Comparison of ENCODE assay signal across 16 cellular contexts in the genomic region with DNA sequence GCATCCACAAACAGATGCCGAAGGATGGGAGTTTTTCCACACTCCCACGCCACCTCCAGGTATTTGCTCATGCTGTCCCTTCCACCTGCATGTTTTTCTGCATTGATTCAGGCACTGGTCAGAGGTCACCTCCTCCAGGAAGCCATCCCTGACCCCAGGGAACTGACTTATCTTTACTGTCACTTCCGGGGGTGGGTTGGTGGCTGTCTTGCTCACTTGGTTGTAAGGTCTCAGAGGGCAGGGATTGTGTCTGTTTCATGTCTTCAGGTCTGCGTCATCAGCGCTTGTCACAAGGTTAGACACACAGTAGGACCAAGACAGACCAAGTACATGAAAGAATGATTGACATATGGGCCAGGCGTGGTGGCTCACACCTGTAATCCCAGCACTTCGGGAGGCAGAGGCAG. TPM values are rescaled to one million over a fixed set of nuclear protein-coding genes. Genes with fewer than 3 reads are reported as not detected.
DNase-seq lines count a peak whose midpoint lies in the region; ATAC-seq and TF ChIP-seq lines count a peak whose summit lies in the region.
"Had no signal": no experiment of that assay in that cellular context is flagged by ENCODE, and none has a peak within 500 bp of the region (broad histone marks: within the 10 kb centered on the region; RNA-seq: fewer than 3 reads in every experiment).

No MANE protein-coding gene starts in this region.

- no peaks in the 10 kb centered on the region for H3K9me3 ChIP-seq in liver (ENCODE audit: control insufficient read depth in 4 of 4, low read length in 3 of 4)
- H3K9me3 ChIP-seq: esophagus squamous epithelium, MG63 had no signal

- POLR2A ChIA-PET in activated B cell treated with CpG ODN at 0.5 μM for 24 hours (lab: Charles Lee) = interaction anchor here (0.9 to 1.2 kb wide), 7 partner anchors 15 to 89 kb away, joined by 3 to 7 read pairs (median 4); no protein-coding TSS in a partner anchor

- peaks cover 9 to 30% (median 25%) of the 10 kb centered on the region in 4 donors for H3K4me1 ChIP-seq in liver (ENCODE audit: control insufficient read depth in 4 of 4, insufficient read depth in 4 of 4, low read length in 3 of 4)

- no peak overlapping the region for H3K4me3 ChIP-seq in liver (ENCODE audit: low read depth in 1 of 3, low read length in 3 of 3)
- H3K4me3 ChIP-seq: esophagus squamous epithelium, MG63 had no signal

- no peak overlapping the region for H3K9ac ChIP-seq in liver (ENCODE audit: low read depth in 1 of 2, low read length in 2 of 2)

- no peaks in the 10 kb centered on the region for H3K27me3 Mint-ChIP-seq in activated naive CD4-positive, alpha-beta T cell treated with anti-CD3 and anti-CD28 coated beads, Interleukin-2, amount 50 U/mL, for 24 hours
- no peaks in the 10 kb centered on the region for H3K27me3 Mint-ChIP-seq in activated B cell treated with CpG ODN at 0.5 μM for 24 hours
- H3K27me3 Mint-ChIP-seq: effector memory CD8-positive, alpha-beta T cell had no signal

- H3K9me3 Mint-ChIP-seq in activated naive CD4-positive, alpha-beta T cell treated with anti-CD3 and anti-CD28 coated beads, Interleukin-2, amount 50 U/mL, for 24 hours = no peaks in the 10 kb centered on the region
- no peaks in the 10 kb centered on the region for H3K9me3 Mint-ChIP-seq in activated B cell treated with CpG ODN at 0.5 μM for 24 hours
- no peaks in the 10 kb centered on the region for H3K9me3 Mint-ChIP-seq in stimulated activated effector memory CD8-positive, alpha-beta T cell treated with anti-CD3 and anti-CD28 coated beads, Interleukin-12 subunit alpha, Interleukin-12 subunit beta, amount 100 ng/mL, for 72 hours
- H3K9me3 Mint-ChIP-seq: activated naive CD4-positive, alpha-beta T cell treated with anti-CD3 and anti-CD28 coated beads for 36 hours; effector memory CD8-positive, alpha-beta T cell had no signal

- no peak for DNase-seq in activated naive CD4-positive, alpha-beta T cell treated with anti-CD3 and anti-CD28 coated beads, Interleukin-2, amount 50 U/mL, for 16 hours
- DNase-seq in activated B cell treated with CpG ODN at 0.5 μM for 24 hours = no peak
- no peak for DNase-seq in stimulated activated effector memory CD8-positive, alpha-beta T cell treated with anti-CD3 and anti-CD28 coated beads, Interleukin-12 subunit alpha, Interleukin-12 subunit beta, amount 100 ng/mL, for 72 hours (ENCODE audit: low spot score in 2 of 2)
- DNase-seq in OCI-M1 (lab: John Stamatoyannopoulos, UW) = no peak
- no peak for DNase-seq in hypothalamus (lab: John Stamatoyannopoulos, UW)
- DNase-seq: activated CD8-positive, alpha-beta memory T cell treated with anti-CD3 and anti-CD28 coated beads, Interleukin-2, amount 50 U/mL, for 4 hours; activated naive CD4-positive, alpha-beta T cell treated with anti-CD3 and anti-CD28 coated beads for 36 hours; effector memory CD8-positive, alpha-beta T cell; esophagus squamous epithelium; left cardiac atrium; MG63; NCI-H1694 had no signal

- CTCF ChIA-PET in activated B cell treated with CpG ODN at 0.5 μM for 24 hours (lab: Charles Lee) = no interaction called here

- H3K27ac Mint-ChIP-seq in activated naive CD4-positive, alpha-beta T cell treated with anti-CD3 and anti-CD28 coated beads, Interleukin-2, amount 50 U/mL, for 24 hours = no peak overlapping the region
- H3K27ac Mint-ChIP-seq in activated B cell treated with CpG ODN at 0.5 μM for 24 hours = peak overlapping the region; percentile 35
- H3K27ac Mint-ChIP-seq in stimulated activated effector memory CD8-positive, alpha-beta T cell treated with anti-CD3 and anti-CD28 coated beads, Interleukin-12 subunit alpha, Interleukin-12 subunit beta, amount 100 ng/mL, for 72 hours = peak overlapping the region; percentile 91
- H3K27ac Mint-ChIP-seq: activated naive CD4-positive, alpha-beta T cell treated with anti-CD3 and anti-CD28 coated beads for 36 hours had no signal

- TF ChIP-seq RAD21 in liver (IDR thresholded peaks at IDR 0.05) = no peak

- peak overlapping the region; percentile 66 for H3K4me3 Mint-ChIP-seq in activated naive CD4-positive, alpha-beta T cell treated with anti-CD3 and anti-CD28 coated beads, Interleukin-2, amount 50 U/mL, for 24 hours
- H3K4me3 Mint-ChIP-seq in activated B cell treated with CpG ODN at 0.5 μM for 24 hours = peak overlapping the region; percentile 28
- H3K4me3 Mint-ChIP-seq in stimulated activated effector memory CD8-positive, alpha-beta T cell treated with anti-CD3 and anti-CD28 coated beads, Interleukin-12 subunit alpha, Interleukin-12 subunit beta, amount 100 ng/mL, for 72 hours = no peak overlapping the region
- H3K4me3 Mint-ChIP-seq: activated naive CD4-positive, alpha-beta T cell treated with anti-CD3 and anti-CD28 coated beads for 36 hours had no signal

- no peaks in the 10 kb centered on the region for H3K36me3 ChIP-seq in liver (ENCODE audit: control insufficient read depth in 4 of 4, insufficient read depth in 3 of 4, low read depth in 1 of 4, low read length in 3 of 4)
- H3K36me3 ChIP-seq: esophagus squamous epithelium had no signal

- H3K27me3 ChIP-seq in liver (ENCODE audit: control insufficient read depth in 4 of 4, insufficient read depth in 4 of 4, low read length in 3 of 4) = no peaks in the 10 kb centered on the region
- H3K27me3 ChIP-seq: esophagus squamous epithelium, MG63 had no signal

- intact Hi-C loops in activated B cell treated with CpG ODN at 0.5 μM for 24 hours (cut with micrococcal nuclease) = loop anchor here (2.0 to 10.0 kb wide), 2 partner anchors 13 to 243 kb away; partner anchors contain the start of gene KATNIP

- no peak overlapping the region for H3K27ac ChIP-seq in liver (ENCODE audit: low read depth in 1 of 2, low read length in 2 of 2)
- H3K27ac ChIP-seq: esophagus squamous epithelium had no signal

- ATAC-seq in activated B cell treated with CpG ODN at 0.5 μM for 24 hours (ENCODE audit: low read depth) (no peak), GM18858 (IDR thresholded peaks at IDR 0.05; ENCODE audit: unreplicated experiment) (no peak)
- no peak for ATAC-seq in stimulated activated effector memory CD8-positive, alpha-beta T cell treated with anti-CD3 and anti-CD28 coated beads, Interleukin-12 subunit alpha, Interleukin-12 subunit beta, amount 100 ng/mL, for 72 hours
- ATAC-seq: effector memory CD8-positive, alpha-beta T cell; left cardiac atrium; sciatic nerve had no signal

- H3K36me3 Mint-ChIP-seq in activated naive CD4-positive, alpha-beta T cell treated with anti-CD3 and anti-CD28 coated beads, Interleukin-2, amount 50 U/mL, for 24 hours = peaks cover 12% of the 10 kb centered on the region
- H3K36me3 Mint-ChIP-seq in activated B cell treated with CpG ODN at 0.5 μM for 24 hours (ENCODE audit: low read depth) = peaks cover 17% of the 10 kb centered on the region
- peaks cover 42% of the 10 kb centered on the region for H3K36me3 Mint-ChIP-seq in stimulated activated effector memory CD8-positive, alpha-beta T cell treated with anti-CD3 and anti-CD28 coated beads, Interleukin-12 subunit alpha, Interleukin-12 subunit beta, amount 100 ng/mL, for 72 hours

- TF ChIP-seq CTCF in activated B cell treated with CpG ODN at 0.5 μM for 24 hours (IDR thresholded peaks at IDR 0.05) (no peak), liver (IDR thresholded peaks at IDR 0.05; ENCODE audit: low read depth, low read length, missing input control) (no peak)

- H3K4me1 Mint-ChIP-seq in activated naive CD4-positive, alpha-beta T cell treated with anti-CD3 and anti-CD28 coated beads, Interleukin-2, amount 50 U/mL, for 24 hours = peaks cover 20% of the 10 kb centered on the region
- peaks cover 59% of the 10 kb centered on the region for H3K4me1 Mint-ChIP-seq in activated B cell treated with CpG ODN at 0.5 μM for 24 hours
- H3K4me1 Mint-ChIP-seq in stimulated activated effector memory CD8-positive, alpha-beta T cell treated with anti-CD3 and anti-CD28 coated beads, Interleukin-12 subunit alpha, Interleukin-12 subunit beta, amount 100 ng/mL, for 72 hours = peaks cover 41% of the 10 kb centered on the region

- 72% methylated on average over 7 of the region's 7 CpGs for WGBS in liver

TF ChIP-seq in liver, 16 proteins besides CTCF, POLR2A, EP300 and RAD21:
- TF ChIP-seq GABPA (IDR thresholded peaks at IDR 0.05 in 1 of 2, conservative IDR thresholded peaks at IDR 0.05 in 1 of 2) = no peak
- no peak for TF ChIP-seq HNF4G (IDR thresholded peaks at IDR 0.05)
- no peak for TF ChIP-seq ZBTB33 (IDR thresholded peaks at IDR 0.05)
- TF ChIP-seq, protein P1, sequence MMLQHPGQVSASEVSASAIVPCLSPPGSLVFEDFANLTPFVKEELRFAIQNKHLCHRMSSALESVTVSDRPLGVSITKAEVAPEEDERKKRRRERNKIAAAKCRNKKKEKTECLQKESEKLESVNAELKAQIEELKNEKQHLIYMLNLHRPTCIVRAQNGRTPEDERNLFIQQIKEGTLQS (IDR thresholded peaks at IDR 0.05) = no peak
- TF ChIP-seq NR2F2 (IDR thresholded peaks at IDR 0.05) = peak; percentile 19
- TF ChIP-seq FOXA1 (IDR thresholded peaks at IDR 0.05) = no peak

RNA-seq across cellular contexts. Expression of gene IL4R, which starts 1.9 kb away (rescaled TPM):
- 176 and 202 TPM in 2 replicates for total RNA-seq in activated B cell treated with CpG ODN at 0.5 μM for 24 hours
- total RNA-seq in liver = 10 to 100 TPM; 18.0 to 61.9 TPM
- polyA plus RNA-seq in liver = 10 to 100 TPM; 15.5 to 41.8 TPM

RNA-seq across cellular contexts. Expression of gene NSMCE1, which starts 43.3 kb away (rescaled TPM):
- total RNA-seq in activated B cell treated with CpG ODN at 0.5 μM for 24 hours (61.0 and 68.3 TPM in 2 replicates), liver (10 to 100 TPM; 16.5 to 16.6 TPM)
- 10 to 100 TPM; 26.9 to 39.0 TPM for polyA plus RNA-seq in liver
